In genomic region chrX:15564981-15565579, GRCh38 we compare ENCODE assay signal across 8 cellular contexts. TPM values are rescaled to one million over a fixed set of nuclear protein-coding genes. Genes with fewer than 3 reads are reported as not detected.
DNase-seq lines count a peak whose midpoint lies in the region; ATAC-seq and TF ChIP-seq lines count a peak whose summit lies in the region.

No MANE protein-coding gene starts in this region.

- H3K9me3 Mint-ChIP-seq in activated CD4-positive, alpha-beta memory T cell treated with anti-CD3 and anti-CD28 coated beads, Interleukin-2, amount 10 ng/mL, durations not matched to agents 7 days and 5 days: no peaks in the 10 kb centered on the region

- H3K4me3 ChIP-seq in fibroblast of the aortic adventitia (ENCODE audit: low read depth, low read length): no peak overlapping the region

- H3K27me3 Mint-ChIP-seq in activated CD4-positive, alpha-beta memory T cell treated with anti-CD3 and anti-CD28 coated beads, Interleukin-2, amount 10 ng/mL, durations not matched to agents 7 days and 5 days: peaks cover 3% of the 10 kb centered on the region

- POLR2A ChIA-PET in activated CD4-positive, alpha-beta memory T cell treated with anti-CD3 and anti-CD28 coated beads, Interleukin-2, amount 10 ng/mL, durations not matched to agents 7 days and 5 days (lab: Charles Lee): no interaction called here

- H3K27ac Mint-ChIP-seq in activated CD4-positive, alpha-beta memory T cell treated with anti-CD3 and anti-CD28 coated beads, Interleukin-2, amount 10 ng/mL, durations not matched to agents 7 days and 5 days: no peak overlapping the region

- DNase-seq in NCI-H1436 (lab: John Stamatoyannopoulos, UW): peak; percentile 35
- DNase-seq in NCI-H1436 treated with DMSO at 0.1 percent for 48 hours (lab: John Stamatoyannopoulos, UW): no peak
- DNase-seq in NCI-H345 treated with DMSO at 0.1 percent for 48 hours (lab: John Stamatoyannopoulos, UW; ENCODE audit: unreplicated experiment): peak; percentile 39
- DNase-seq in activated CD4-positive, alpha-beta memory T cell treated with anti-CD3 and anti-CD28 coated beads, Interleukin-2, amount 10 ng/mL, durations not matched to agents 7 days and 5 days: peak; percentile 31
- DNase-seq in fibroblast of the aortic adventitia (ENCODE audit: low read depth): peak; percentile 84
- DNase-seq in nucleus accumbens (lab: John Stamatoyannopoulos, UW): peak in 40 of 56 donors; percentile 0 to 54 (median 4)
- no peak for DNase-seq in effector CD8-positive, alpha-beta T cell (lab: John Stamatoyannopoulos, UW)

- CTCF ChIA-PET in activated CD4-positive, alpha-beta memory T cell treated with anti-CD3 and anti-CD28 coated beads, Interleukin-2, amount 10 ng/mL, durations not matched to agents 7 days and 5 days (lab: Charles Lee): interaction anchor here (2.0 kb wide), 1 partner anchor 9 kb away, joined by 4 read pairs; no protein-coding TSS in a partner anchor

- no peaks in the 10 kb centered on the region for H3K36me3 Mint-ChIP-seq in activated CD4-positive, alpha-beta memory T cell treated with anti-CD3 and anti-CD28 coated beads, Interleukin-2, amount 10 ng/mL, durations not matched to agents 7 days and 5 days (ENCODE audit: low read depth)

- peak; percentile 75 for TF ChIP-seq CTCF in fibroblast of the aortic adventitia (IDR thresholded peaks at IDR 0.05; ENCODE audit: insufficient read depth, low read length)

- peaks cover 13% of the 10 kb centered on the region for H3K4me1 Mint-ChIP-seq in activated CD4-positive, alpha-beta memory T cell treated with anti-CD3 and anti-CD28 coated beads, Interleukin-2, amount 10 ng/mL, durations not matched to agents 7 days and 5 days

- no peak overlapping the region for H3K4me3 Mint-ChIP-seq in activated CD4-positive, alpha-beta memory T cell treated with anti-CD3 and anti-CD28 coated beads, Interleukin-2, amount 10 ng/mL, durations not matched to agents 7 days and 5 days

- ATAC-seq in HG02884 (IDR thresholded peaks at IDR 0.05; ENCODE audit: unreplicated experiment): peak; percentile 59

RNA-seq across cellular contexts. Expression of gene ACE2, which starts 35.7 kb away (rescaled TPM):
- not detected for total RNA-seq in activated CD4-positive, alpha-beta memory T cell treated with anti-CD3 and anti-CD28 coated beads, Interleukin-2, amount 10 ng/mL, durations not matched to agents 7 days and 5 days
- 0.09 TPM in 1 of 2 replicates, not detected in the other for total RNA-seq in fibroblast of the aortic adventitia (ENCODE audit: low replicate concordance)

Comparison
In these comparisons a context has a peak if more than half of its experiments do, and no peak if none do; other contexts are left out.
1. DNase-seq: peak in NCI-H1436 (single experiment), NCI-H345 treated with DMSO at 0.1 percent for 48 hours (single experiment), activated CD4-positive, alpha-beta memory T cell treated with anti-CD3 and anti-CD28 coated beads, Interleukin-2, amount 10 ng/mL, durations not matched to agents 7 days and 5 days (single experiment), fibroblast of the aortic adventitia (single experiment) and nucleus accumbens (40 of 56); none in NCI-H1436 treated with DMSO at 0.1 percent for 48 hours (single experiment) and effector CD8-positive, alpha-beta T cell (single experiment).